ENCODE assay signal across 1 cellular context in genomic region chr17:7314719-7315569, GRCh38.
A peak's percentile ranks its signal among the peaks of the same experiment; 100 is the strongest.
TF ChIP-seq lines count a peak whose summit lies in the region.

A gene with protein sequence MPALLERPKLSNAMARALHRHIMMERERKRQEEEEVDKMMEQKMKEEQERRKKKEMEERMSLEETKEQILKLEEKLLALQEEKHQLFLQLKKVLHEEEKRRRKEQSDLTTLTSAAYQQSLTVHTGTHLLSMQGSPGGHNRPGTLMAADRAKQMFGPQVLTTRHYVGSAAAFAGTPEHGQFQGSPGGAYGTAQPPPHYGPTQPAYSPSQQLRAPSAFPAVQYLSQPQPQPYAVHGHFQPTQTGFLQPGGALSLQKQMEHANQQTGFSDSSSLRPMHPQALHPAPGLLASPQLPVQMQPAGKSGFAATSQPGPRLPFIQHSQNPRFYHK (minus strand): TSS chr17:7315360. CDS start chr17:7315052, 308 bp downstream.

TF ChIP-seq in K562, 482 proteins besides CTCF, POLR2A, EP300 and RAD21 (continued from another document and continues in another):
- TF ChIP-seq L3MBTL2 (IDR thresholded peaks at IDR 0.05) = peak; percentile 48; the same call in 1 of the 2 replicates
- no peak for TF ChIP-seq RERE (CRISPR knock-in tag; IDR thresholded peaks at IDR 0.05; ENCODE audit: borderline replicate concordance)
- no peak for TF ChIP-seq SREBF1 (IDR thresholded peaks at IDR 0.05; ENCODE audit: borderline replicate concordance, low read depth, low read length)
- TF ChIP-seq OTX1 (CRISPR knock-in tag; IDR thresholded peaks at IDR 0.05) = no peak
- no peak for TF ChIP-seq ZNF23 (CRISPR knock-in tag; IDR thresholded peaks at IDR 0.05)
- no peak for TF ChIP-seq HNRNPK (IDR thresholded peaks at IDR 0.05; ENCODE audit: low read depth, low read length, poor library complexity, severe bottlenecking)
- no peak for TF ChIP-seq BRD9 (IDR thresholded peaks at IDR 0.05; ENCODE audit: low read depth, partially characterized antibody)
- TF ChIP-seq, protein P1, sequence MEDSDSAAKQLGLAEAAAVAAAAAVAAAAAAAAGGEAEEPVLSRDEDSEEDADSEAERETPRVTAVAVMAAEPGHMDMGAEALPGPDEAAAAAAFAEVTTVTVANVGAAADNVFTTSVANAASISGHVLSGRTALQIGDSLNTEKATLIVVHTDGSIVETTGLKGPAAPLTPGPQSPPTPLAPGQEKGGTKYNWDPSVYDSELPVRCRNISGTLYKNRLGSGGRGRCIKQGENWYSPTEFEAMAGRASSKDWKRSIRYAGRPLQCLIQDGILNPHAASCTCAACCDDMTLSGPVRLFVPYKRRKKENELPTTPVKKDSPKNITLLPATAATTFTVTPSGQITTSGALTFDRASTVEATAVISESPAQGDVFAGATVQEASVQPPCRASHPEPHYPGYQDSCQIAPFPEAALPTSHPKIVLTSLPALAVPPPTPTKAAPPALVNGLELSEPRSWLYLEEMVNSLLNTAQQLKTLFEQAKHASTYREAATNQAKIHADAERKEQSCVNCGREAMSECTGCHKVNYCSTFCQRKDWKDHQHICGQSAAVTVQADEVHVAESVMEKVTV (CRISPR knock-in tag; IDR thresholded peaks at IDR 0.05) = no peak
- no peak for TF ChIP-seq SETDB1 (IDR thresholded peaks at IDR 0.05; ENCODE audit: low read length)
- TF ChIP-seq COPS2 (conservative IDR thresholded peaks at IDR 0.05) = no peak
- peak; percentile 21; the same call in 1 of the 2 replicates for TF ChIP-seq NFIC (IDR thresholded peaks at IDR 0.05)
- no peak for TF ChIP-seq BMI1 (IDR thresholded peaks at IDR 0.05; ENCODE audit: low read length)
- TF ChIP-seq RBM25 (IDR thresholded peaks at IDR 0.05; ENCODE audit: low read depth, low read length, severe bottlenecking) = no peak
- no peak for TF ChIP-seq ZNF316 (IDR thresholded peaks at IDR 0.05)
- TF ChIP-seq, protein P2, sequence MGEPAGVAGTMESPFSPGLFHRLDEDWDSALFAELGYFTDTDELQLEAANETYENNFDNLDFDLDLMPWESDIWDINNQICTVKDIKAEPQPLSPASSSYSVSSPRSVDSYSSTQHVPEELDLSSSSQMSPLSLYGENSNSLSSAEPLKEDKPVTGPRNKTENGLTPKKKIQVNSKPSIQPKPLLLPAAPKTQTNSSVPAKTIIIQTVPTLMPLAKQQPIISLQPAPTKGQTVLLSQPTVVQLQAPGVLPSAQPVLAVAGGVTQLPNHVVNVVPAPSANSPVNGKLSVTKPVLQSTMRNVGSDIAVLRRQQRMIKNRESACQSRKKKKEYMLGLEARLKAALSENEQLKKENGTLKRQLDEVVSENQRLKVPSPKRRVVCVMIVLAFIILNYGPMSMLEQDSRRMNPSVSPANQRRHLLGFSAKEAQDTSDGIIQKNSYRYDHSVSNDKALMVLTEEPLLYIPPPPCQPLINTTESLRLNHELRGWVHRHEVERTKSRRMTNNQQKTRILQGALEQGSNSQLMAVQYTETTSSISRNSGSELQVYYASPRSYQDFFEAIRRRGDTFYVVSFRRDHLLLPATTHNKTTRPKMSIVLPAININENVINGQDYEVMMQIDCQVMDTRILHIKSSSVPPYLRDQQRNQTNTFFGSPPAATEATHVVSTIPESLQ (CRISPR knock-in tag; IDR thresholded peaks at IDR 0.05) = no peak
- TF ChIP-seq KDM2B (CRISPR knock-in tag; IDR thresholded peaks at IDR 0.05) = no peak
- TF ChIP-seq HEY1 (CRISPR knock-in tag; IDR thresholded peaks at IDR 0.05; ENCODE audit: borderline replicate concordance) = no peak
- no peak for TF ChIP-seq TAF7 (tag; IDR thresholded peaks at IDR 0.05)
- TF ChIP-seq NFXL1 (CRISPR knock-in tag; IDR thresholded peaks at IDR 0.05) = no peak
- TF ChIP-seq CREM (IDR thresholded peaks at IDR 0.05; ENCODE audit: low read depth) = peak; percentile 98
- no peak for TF ChIP-seq SPI1 (IDR thresholded peaks at IDR 0.05; ENCODE audit: borderline replicate concordance, low read depth, low read length)
- TF ChIP-seq HNRNPUL1 (IDR thresholded peaks at IDR 0.05; ENCODE audit: low read length) = no peak
- no peak for TF ChIP-seq GTF2A2 (tag; IDR thresholded peaks at IDR 0.05)
- no peak for TF ChIP-seq EWSR1 (IDR thresholded peaks at IDR 0.05; ENCODE audit: borderline replicate concordance, low read depth, partially characterized antibody)
- TF ChIP-seq ZNF143 (CRISPR knock-in tag; IDR thresholded peaks at IDR 0.05) = no peak
- no peak for TF ChIP-seq ZFP30 (CRISPR knock-in tag; IDR thresholded peaks at IDR 0.05; ENCODE audit: borderline replicate concordance)
- TF ChIP-seq ZNF717 (CRISPR knock-in tag; IDR thresholded peaks at IDR 0.05) = no peak
- no peak for TF ChIP-seq MCM3 (IDR thresholded peaks at IDR 0.05)
- no peak for TF ChIP-seq FOXA1 (IDR thresholded peaks at IDR 0.05; ENCODE audit: borderline replicate concordance)
- no peak for TF ChIP-seq ZKSCAN1 (IDR thresholded peaks at IDR 0.05; ENCODE audit: low read depth, low read length)
- TF ChIP-seq, protein P3, sequence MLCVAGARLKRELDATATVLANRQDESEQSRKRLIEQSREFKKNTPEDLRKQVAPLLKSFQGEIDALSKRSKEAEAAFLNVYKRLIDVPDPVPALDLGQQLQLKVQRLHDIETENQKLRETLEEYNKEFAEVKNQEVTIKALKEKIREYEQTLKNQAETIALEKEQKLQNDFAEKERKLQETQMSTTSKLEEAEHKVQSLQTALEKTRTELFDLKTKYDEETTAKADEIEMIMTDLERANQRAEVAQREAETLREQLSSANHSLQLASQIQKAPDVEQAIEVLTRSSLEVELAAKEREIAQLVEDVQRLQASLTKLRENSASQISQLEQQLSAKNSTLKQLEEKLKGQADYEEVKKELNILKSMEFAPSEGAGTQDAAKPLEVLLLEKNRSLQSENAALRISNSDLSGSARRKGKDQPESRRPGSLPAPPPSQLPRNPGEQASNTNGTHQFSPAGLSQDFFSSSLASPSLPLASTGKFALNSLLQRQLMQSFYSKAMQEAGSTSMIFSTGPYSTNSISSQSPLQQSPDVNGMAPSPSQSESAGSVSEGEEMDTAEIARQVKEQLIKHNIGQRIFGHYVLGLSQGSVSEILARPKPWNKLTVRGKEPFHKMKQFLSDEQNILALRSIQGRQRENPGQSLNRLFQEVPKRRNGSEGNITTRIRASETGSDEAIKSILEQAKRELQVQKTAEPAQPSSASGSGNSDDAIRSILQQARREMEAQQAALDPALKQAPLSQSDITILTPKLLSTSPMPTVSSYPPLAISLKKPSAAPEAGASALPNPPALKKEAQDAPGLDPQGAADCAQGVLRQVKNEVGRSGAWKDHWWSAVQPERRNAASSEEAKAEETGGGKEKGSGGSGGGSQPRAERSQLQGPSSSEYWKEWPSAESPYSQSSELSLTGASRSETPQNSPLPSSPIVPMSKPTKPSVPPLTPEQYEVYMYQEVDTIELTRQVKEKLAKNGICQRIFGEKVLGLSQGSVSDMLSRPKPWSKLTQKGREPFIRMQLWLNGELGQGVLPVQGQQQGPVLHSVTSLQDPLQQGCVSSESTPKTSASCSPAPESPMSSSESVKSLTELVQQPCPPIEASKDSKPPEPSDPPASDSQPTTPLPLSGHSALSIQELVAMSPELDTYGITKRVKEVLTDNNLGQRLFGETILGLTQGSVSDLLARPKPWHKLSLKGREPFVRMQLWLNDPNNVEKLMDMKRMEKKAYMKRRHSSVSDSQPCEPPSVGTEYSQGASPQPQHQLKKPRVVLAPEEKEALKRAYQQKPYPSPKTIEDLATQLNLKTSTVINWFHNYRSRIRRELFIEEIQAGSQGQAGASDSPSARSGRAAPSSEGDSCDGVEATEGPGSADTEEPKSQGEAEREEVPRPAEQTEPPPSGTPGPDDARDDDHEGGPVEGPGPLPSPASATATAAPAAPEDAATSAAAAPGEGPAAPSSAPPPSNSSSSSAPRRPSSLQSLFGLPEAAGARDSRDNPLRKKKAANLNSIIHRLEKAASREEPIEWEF (CRISPR knock-in tag; IDR thresholded peaks at IDR 0.05) = no peak
- peak; percentile 98 for TF ChIP-seq NR2C1 (IDR thresholded peaks at IDR 0.05)
- peak; percentile 98 for TF ChIP-seq NR2C1 (tag; IDR thresholded peaks at IDR 0.05)
- no peak for TF ChIP-seq ZNF398 (CRISPR knock-in tag; IDR thresholded peaks at IDR 0.05)
- TF ChIP-seq SMARCB1 (IDR thresholded peaks at IDR 0.05; ENCODE audit: insufficient read length, low read depth) = no peak
- no peak for TF ChIP-seq XRCC4 (IDR thresholded peaks at IDR 0.05; ENCODE audit: extremely low read depth, insufficient read depth, insufficient read length)
- TF ChIP-seq ZNF644 (tag; IDR thresholded peaks at IDR 0.05; ENCODE audit: low read depth) = no peak
- TF ChIP-seq GTF2B (IDR thresholded peaks at IDR 0.05; ENCODE audit: extremely low read depth, insufficient read length) = no peak
- TF ChIP-seq, protein P4, sequence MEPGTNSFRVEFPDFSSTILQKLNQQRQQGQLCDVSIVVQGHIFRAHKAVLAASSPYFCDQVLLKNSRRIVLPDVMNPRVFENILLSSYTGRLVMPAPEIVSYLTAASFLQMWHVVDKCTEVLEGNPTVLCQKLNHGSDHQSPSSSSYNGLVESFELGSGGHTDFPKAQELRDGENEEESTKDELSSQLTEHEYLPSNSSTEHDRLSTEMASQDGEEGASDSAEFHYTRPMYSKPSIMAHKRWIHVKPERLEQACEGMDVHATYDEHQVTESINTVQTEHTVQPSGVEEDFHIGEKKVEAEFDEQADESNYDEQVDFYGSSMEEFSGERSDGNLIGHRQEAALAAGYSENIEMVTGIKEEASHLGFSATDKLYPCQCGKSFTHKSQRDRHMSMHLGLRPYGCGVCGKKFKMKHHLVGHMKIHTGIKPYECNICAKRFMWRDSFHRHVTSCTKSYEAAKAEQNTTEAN (CRISPR knock-in tag; IDR thresholded peaks at IDR 0.05) = no peak
- no peak for TF ChIP-seq ZNF175 (CRISPR knock-in tag; IDR thresholded peaks at IDR 0.05; ENCODE audit: low read depth)
- TF ChIP-seq ZFP36 (IDR thresholded peaks at IDR 0.05; ENCODE audit: low read depth, low read length, partially characterized antibody) = no peak
- no peak for TF ChIP-seq NFIX (CRISPR knock-in tag; IDR thresholded peaks at IDR 0.05; ENCODE audit: low read depth)
- TF ChIP-seq NCOA4 (IDR thresholded peaks at IDR 0.05; ENCODE audit: partially characterized antibody) = no peak
